Comparison of ENCODE assay signal across 1 cellular context in the genomic region with DNA sequence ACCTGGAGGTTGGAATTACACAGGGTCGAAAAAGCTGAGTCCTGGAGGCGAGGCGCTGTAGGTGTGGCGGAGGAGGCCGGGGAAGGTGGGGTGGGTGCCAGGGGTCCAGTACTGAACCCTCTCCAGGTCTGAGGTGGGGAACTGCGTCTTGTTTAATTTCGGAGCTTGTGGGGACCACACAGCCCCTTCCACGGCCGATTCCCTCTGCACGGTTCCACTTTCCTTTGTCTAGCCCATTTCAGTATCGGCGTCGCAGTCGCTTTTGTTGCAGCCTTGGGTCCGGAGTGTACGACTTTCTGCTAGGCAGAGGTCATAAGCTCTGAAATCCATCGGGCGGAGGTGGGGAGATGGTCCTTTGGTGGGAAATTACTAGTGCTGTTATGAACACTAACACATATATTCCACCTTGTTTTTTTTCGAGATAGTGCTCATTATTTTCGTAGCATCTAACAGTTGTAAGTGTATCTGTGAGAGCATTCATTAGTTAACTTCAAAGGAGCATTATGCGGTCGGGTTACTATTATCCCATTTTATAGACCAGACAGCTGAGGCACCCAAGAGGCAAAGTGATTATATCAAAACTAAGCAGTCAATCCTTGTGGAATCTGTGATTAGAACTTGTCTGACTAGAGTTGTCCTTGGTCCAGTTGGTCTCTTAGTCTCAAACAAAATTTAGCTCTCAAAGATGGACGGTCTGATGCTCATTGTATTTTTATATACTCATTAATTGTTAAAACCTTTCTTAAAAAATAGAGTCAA.
TF ChIP-seq lines count a peak whose summit lies in the region.

No MANE protein-coding gene starts in this region.

TF ChIP-seq in HepG2, 621 proteins besides CTCF, POLR2A, EP300 and RAD21:
- TF ChIP-seq ARNT2 (CRISPR knock-in tag; IDR thresholded peaks at IDR 0.05; ENCODE audit: low read depth) (no peak), ZNF441 (CRISPR knock-in tag; IDR thresholded peaks at IDR 0.05; ENCODE audit: borderline replicate concordance) (no peak), ZNF629 (CRISPR knock-in tag; conservative IDR thresholded peaks at IDR 0.05) (peak; percentile 29; the same call in 1 of the 2 replicates), EZH2 (conservative IDR thresholded peaks at IDR 0.05; ENCODE audit: low read depth, low read length) (peak; percentile 38; the same call in 1 of the 2 replicates), ZNF296 (CRISPR knock-in tag; conservative IDR thresholded peaks at IDR 0.05) (no peak)
